ENCODE assay signal across 1 cellular context in genomic region chr20:20480689-20481088, GRCh38.
TF ChIP-seq lines count a peak whose summit lies in the region.

No MANE protein-coding gene starts in this region.

TF ChIP-seq in SK-N-SH treated with all-trans-retinoic acid at 6 μM for 48 hours, 23 proteins besides CTCF, POLR2A, EP300 and RAD21 (continued from another document):
- no peak for TF ChIP-seq TCF4 (CRISPR knock-in tag; IDR thresholded peaks at IDR 0.05; ENCODE audit: borderline replicate concordance)
- no peak for TF ChIP-seq ARNTL (CRISPR knock-in tag; IDR thresholded peaks at IDR 0.05; ENCODE audit: borderline replicate concordance, low read depth)
- no peak for TF ChIP-seq ESRRG (CRISPR knock-in tag; IDR thresholded peaks at IDR 0.05)
